In genomic region chr11:79255965-79256364, GRCh38 we compare ENCODE assay signal across 7 cellular contexts.
"Had no signal": no experiment of that assay in that cellular context is flagged by ENCODE, and none has a peak within 500 bp of the region (broad histone marks: within the 10 kb centered on the region; RNA-seq: fewer than 3 reads in every experiment).

No MANE protein-coding gene starts in this region.

- H3K9me3 Mint-ChIP-seq: H9, HFFc6 had no signal

- H3K4me3 ChIP-seq: GM23248 had no signal

- H3K27ac Mint-ChIP-seq: H9, HFFc6 had no signal

- H3K27ac ChIP-seq: GM23248, KMS-11 had no signal

- H3K9ac ChIP-seq: GM23248, KMS-11 had no signal

- H2AFZ ChIP-seq: GM23248 had no signal

- H3K4me3 Mint-ChIP-seq: H9, HFFc6 had no signal

- H3K4me2 ChIP-seq: KMS-11 had no signal

- DNase-seq: GM23248, H9, HCEC 1CT, HFFc6, IMR-90, KBM-7 had no signal
